Comparison of ENCODE assay signal across 24 cellular contexts in genomic region chr4:39470402-39470801, GRCh38.
"Had no signal": no experiment of that assay in that cellular context is flagged by ENCODE, and none has a peak within 500 bp of the region (broad histone marks: within the 10 kb centered on the region; RNA-seq: fewer than 3 reads in every experiment).

No MANE protein-coding gene starts in this region.

- H3K4me1 ChIP-seq: gastrocnemius medialis, pancreas, uterus had no signal

- ATAC-seq: activated CD8-positive, alpha-beta memory T cell treated with anti-CD3 and anti-CD28 coated beads, Interleukin-2, amount 10 ng/mL, durations not matched to agents 7 days and 5 days; activated T-helper 17 cell treated with anti-CD3 and anti-CD28 coated beads, Interleukin-2, amount 50 U/mL, for 72 hours had no signal

- H3K27me3 ChIP-seq: body of pancreas, gastrocnemius medialis, heart left ventricle, neutrophil, pancreas, transverse colon, uterus had no signal

- H3K36me3 Mint-ChIP-seq: natural killer cell had no signal

- H3K9me3 ChIP-seq: body of pancreas, gastrocnemius medialis, heart left ventricle, neutrophil, pancreas, transverse colon, uterus had no signal

- H3K27ac Mint-ChIP-seq: activated CD4-positive, alpha-beta memory T cell treated with anti-CD3 and anti-CD28 coated beads, Interleukin-2, amount 10 ng/mL, durations not matched to agents 7 days and 5 days; activated CD4-positive, alpha-beta T cell treated with anti-CD3 and anti-CD28 coated beads for 36 hours; activated CD8-positive, alpha-beta memory T cell treated with anti-CD3 and anti-CD28 coated beads, Interleukin-2, amount 10 ng/mL, durations not matched to agents 7 days and 5 days; activated T-helper 17 cell treated with anti-CD3 and anti-CD28 coated beads, Interleukin-2, amount 50 U/mL, for 72 hours; T-helper 2 cell treated with Interferon-gamma antibody and Interleukin-4, amounts not matched to agents 5 μg/mL and 100 μg/mL, for 36 hours had no signal

- DNase-seq: activated CD4-positive, alpha-beta memory T cell treated with anti-CD3 and anti-CD28 coated beads, Interleukin-2, amount 10 ng/mL, durations not matched to agents 7 days and 5 days; activated CD4-positive, alpha-beta T cell treated with anti-CD3 and anti-CD28 coated beads for 36 hours; activated CD8-positive, alpha-beta memory T cell treated with anti-CD3 and anti-CD28 coated beads, Interleukin-2, amount 10 ng/mL, durations not matched to agents 7 days and 5 days; activated naive CD4-positive, alpha-beta T cell; activated naive CD8-positive, alpha-beta T cell treated with anti-CD3 and anti-CD28 coated beads for 36 hours; amygdala; body of pancreas; erythroblast; gastrocnemius medialis; heart left ventricle; kidney glomerular epithelial cell; mesendoderm; natural killer cell; pancreas; stimulated activated naive CD4-positive, alpha-beta T cell; transverse colon; uterus had no signal

- H3K4me1 Mint-ChIP-seq: activated T-helper 17 cell treated with anti-CD3 and anti-CD28 coated beads, Interleukin-2, amount 50 U/mL, for 72 hours; natural killer cell had no signal

- H3K9me3 Mint-ChIP-seq: activated CD4-positive, alpha-beta memory T cell treated with anti-CD3 and anti-CD28 coated beads, Interleukin-2, amount 10 ng/mL, durations not matched to agents 7 days and 5 days; activated naive CD8-positive, alpha-beta T cell treated with anti-CD3 and anti-CD28 coated beads for 36 hours; activated T-helper 17 cell treated with anti-CD3 and anti-CD28 coated beads, Interleukin-2, amount 50 U/mL, for 72 hours; natural killer cell; T-helper 2 cell treated with Interferon-gamma antibody and Interleukin-4, amounts not matched to agents 5 μg/mL and 100 μg/mL, for 36 hours; WTC11 had no signal

- H3K4me3 Mint-ChIP-seq: activated CD4-positive, alpha-beta memory T cell treated with anti-CD3 and anti-CD28 coated beads, Interleukin-2, amount 10 ng/mL, durations not matched to agents 7 days and 5 days; activated CD4-positive, alpha-beta T cell treated with anti-CD3 and anti-CD28 coated beads for 36 hours; activated CD8-positive, alpha-beta memory T cell treated with anti-CD3 and anti-CD28 coated beads, Interleukin-2, amount 10 ng/mL, durations not matched to agents 7 days and 5 days; activated naive CD8-positive, alpha-beta T cell treated with anti-CD3 and anti-CD28 coated beads for 36 hours; activated T-helper 17 cell treated with anti-CD3 and anti-CD28 coated beads, Interleukin-2, amount 50 U/mL, for 72 hours; natural killer cell; T-helper 2 cell treated with Interferon-gamma antibody and Interleukin-4, amounts not matched to agents 5 μg/mL and 100 μg/mL, for 36 hours; WTC11 had no signal

- H3K4me3 ChIP-seq: body of pancreas, gastrocnemius medialis, pancreas, transverse colon, uterus had no signal

- H3K27me3 Mint-ChIP-seq: activated CD4-positive, alpha-beta memory T cell treated with anti-CD3 and anti-CD28 coated beads, Interleukin-2, amount 10 ng/mL, durations not matched to agents 7 days and 5 days; activated CD4-positive, alpha-beta T cell treated with anti-CD3 and anti-CD28 coated beads for 36 hours; activated CD8-positive, alpha-beta memory T cell treated with anti-CD3 and anti-CD28 coated beads, Interleukin-2, amount 10 ng/mL, durations not matched to agents 7 days and 5 days; activated naive CD8-positive, alpha-beta T cell treated with anti-CD3 and anti-CD28 coated beads for 36 hours; activated T-helper 17 cell treated with anti-CD3 and anti-CD28 coated beads, Interleukin-2, amount 50 U/mL, for 72 hours had no signal

- H3K36me3 ChIP-seq: pancreas, uterus had no signal

- FAIRE-seq: colon, endometrium, pancreas, TTC549 had no signal
